ENCODE assay signal across 9 cellular contexts in genomic region chr7:100016209-100016901, GRCh38. TPM values are rescaled to one million over a fixed set of nuclear protein-coding genes. Genes with fewer than 3 reads are reported as not detected.
DNase-seq lines count a peak whose midpoint lies in the region; ATAC-seq and TF ChIP-seq lines count a peak whose summit lies in the region.
"Had no signal": no experiment of that assay in that cellular context is flagged by ENCODE, and none has a peak within 500 bp of the region (broad histone marks: within the 10 kb centered on the region; RNA-seq: fewer than 3 reads in every experiment).

No MANE protein-coding gene starts in this region.

- H3K9ac ChIP-seq in PC-3 (ENCODE audit: low read length) (peak overlapping the region; percentile 97), endodermal cell (ENCODE audit: extremely low read depth, low read length, poor library complexity, severe bottlenecking) (peak overlapping the region; percentile 95), muscle layer of colon (ENCODE audit: low read length) (peak overlapping the region; percentile 99)

- H3K27ac Mint-ChIP-seq in endodermal cell: peak overlapping the region; percentile 97

- H3K36me3 Mint-ChIP-seq in endodermal cell (ENCODE audit: low read depth): peaks cover 17% of the 10 kb centered on the region

- peaks cover 61% of the 10 kb centered on the region for H3K79me2 ChIP-seq in PC-3 (ENCODE audit: low read length)

- no peaks in the 10 kb centered on the region for H3K9me2 ChIP-seq in PC-3 (replicated peaks; ENCODE audit: low read length)

- H3K4me2 ChIP-seq in PC-3 (ENCODE audit: low read length): peak overlapping the region; percentile 98

- no peaks in the 10 kb centered on the region for H3F3A ChIP-seq in PC-3 (ENCODE audit: low read length, unreplicated experiment)

- 61 to 96% methylated on average over 4 to 11 of the region's 12 CpGs for whole genome bisulfite sequencing in endodermal cell (ENCODE audit: insufficient coverage in 1 of 2, insufficient read length in 1 of 2), 2 experiments

- H2AFZ ChIP-seq in PC-3 (ENCODE audit: low read length): peak overlapping the region; percentile 67; the same call in 1 of the 2 replicates

- peak; percentile 27 for ATAC-seq in PC-3
- ATAC-seq in GM18511 (IDR thresholded peaks at IDR 0.05; ENCODE audit: unreplicated experiment): no peak
- no peak for ATAC-seq in HG03571 (IDR thresholded peaks at IDR 0.05; ENCODE audit: unreplicated experiment)

- H3K27me3 Mint-ChIP-seq in endodermal cell (ENCODE audit: insufficient read depth): no peaks in the 10 kb centered on the region

- peak overlapping the region; percentile 97 for H3K4me3 ChIP-seq in PC-3 (ENCODE audit: low read length)
- peak overlapping the region; percentile 99 for H3K4me3 ChIP-seq in endodermal cell (ENCODE audit: low read length)
- H3K4me3 ChIP-seq in muscle layer of colon (ENCODE audit: low read depth in 1 of 2, low read length in 2 of 2): peak overlapping the region; percentile 62 to 92

- no peaks in the 10 kb centered on the region for H3K27me3 ChIP-seq in PC-3 (ENCODE audit: low read length)
- H3K27me3 ChIP-seq in endodermal cell (ENCODE audit: control insufficient read depth, insufficient read depth, low read length, poor library complexity, severe bottlenecking): no peaks in the 10 kb centered on the region
- H3K27me3 ChIP-seq in muscle layer of colon (ENCODE audit: control insufficient read depth in 1 of 2, insufficient read depth in 2 of 2, low read length in 2 of 2): no peaks in the 10 kb centered on the region

- peak; percentile 39 for DNase-seq in Daoy (ENCODE audit: low read depth)
- DNase-seq in PC-3: no peak
- DNase-seq in endodermal cell: no peak
- no peak for DNase-seq in NCI-H1105 (lab: John Stamatoyannopoulos, UW)
- DNase-seq in NCI-H1436 (lab: John Stamatoyannopoulos, UW): no peak

- H3K4me3 Mint-ChIP-seq in endodermal cell: peak overlapping the region; percentile 93

- intact Hi-C loops in PC-3 (cut with micrococcal nuclease): no loop called here

- TF ChIP-seq CTCF in PC-3 (conservative IDR thresholded peaks at IDR 0.05; ENCODE audit: low read depth, low read length) (no peak), endodermal cell (conservative IDR thresholded peaks at IDR 0.05) (no peak)

- TSS peak; percentile 62 for BruUV-seq in PC-3 (replicated peaks; lab: Mats Ljungman, UMichigan)

- peaks cover 16% of the 10 kb centered on the region for H3K4me1 Mint-ChIP-seq in endodermal cell

- peak overlapping the region; percentile 41 for H3K27ac ChIP-seq in PC-3 (ENCODE audit: low read length)
- H3K27ac ChIP-seq in endodermal cell (ENCODE audit: low read depth, low read length): peak overlapping the region; percentile 93
- H3K27ac ChIP-seq in muscle layer of colon (ENCODE audit: low read depth, low read length): peak overlapping the region; percentile 90

- H3K9me3 Mint-ChIP-seq in endodermal cell: no peaks in the 10 kb centered on the region

- H4K20me1 ChIP-seq in PC-3 (ENCODE audit: low read length): peaks cover 14% of the 10 kb centered on the region

- no peaks in the 10 kb centered on the region for H3K9me3 ChIP-seq in PC-3 (ENCODE audit: low read length)
- H3K9me3 ChIP-seq in endodermal cell (ENCODE audit: control insufficient read depth, low read length): no peaks in the 10 kb centered on the region
- no peaks in the 10 kb centered on the region for H3K9me3 ChIP-seq in muscle layer of colon (ENCODE audit: low read length)

- peaks cover 25% of the 10 kb centered on the region for H3K4me1 ChIP-seq in PC-3 (ENCODE audit: insufficient read depth, low read length)
- no peaks in the 10 kb centered on the region for H3K4me1 ChIP-seq in endodermal cell (ENCODE audit: control insufficient read depth, insufficient read depth, low read length)
- peaks cover 34% of the 10 kb centered on the region for H3K4me1 ChIP-seq in muscle layer of colon (ENCODE audit: insufficient read depth, low read length)

- H3K36me3 ChIP-seq in PC-3 (ENCODE audit: low read depth, low read length) (peaks cover 3% of the 10 kb centered on the region; the same call in 1 of the 2 replicates), endodermal cell (ENCODE audit: control insufficient read depth, insufficient read depth, low read length) (peaks cover 13% of the 10 kb centered on the region), muscle layer of colon (ENCODE audit: insufficient read depth, low read length) (peaks cover 5% of the 10 kb centered on the region)

- CTCF ChIA-PET in PC-3 (lab: Charles Lee): interaction anchor here (0.7 kb wide), 1 partner anchor 135 kb away, joined by 3 read pairs; no protein-coding TSS in a partner anchor

- POLR2A ChIA-PET in PC-3 (lab: Charles Lee; ENCODE audit: unreplicated experiment): no interaction called here

RNA-seq across cellular contexts. Expression of gene ZKSCAN1, which starts 1.0 kb away (rescaled TPM):
- 13.9 and 14.2 TPM in 2 replicates for total RNA-seq in Daoy (2014; rRNA removed; shearing (Covaris generic))
- total RNA-seq in PC-3 (2014; rRNA removed) (13.6 and 13.9 TPM in 2 replicates), endodermal cell (10 to 100 TPM; 57.1 to 68.0 TPM)
- 43.6 TPM for polyA plus RNA-seq in endodermal cell (2013, experiment 1 of 2)
- 42.6 TPM for polyA plus RNA-seq in endodermal cell (2013, experiment 2 of 2)

RNA-seq across cellular contexts. Expression of gene ZSCAN21, which starts 33.2 kb away (rescaled TPM):
- total RNA-seq in Daoy (2014; rRNA removed; shearing (Covaris generic)): 14.1 and 20.3 TPM in 2 replicates
- 4.7 and 7.3 TPM in 2 replicates for total RNA-seq in PC-3 (2014; rRNA removed)
- 10 to 100 TPM; 22.7 to 25.1 TPM for total RNA-seq in endodermal cell
- polyA plus RNA-seq in endodermal cell (2013, experiment 1 of 2): 18.8 TPM
- polyA plus RNA-seq in endodermal cell (2013, experiment 2 of 2): 16.1 TPM

RNA-seq across cellular contexts. Expression of gene AZGP1, which starts 40.5 kb away (rescaled TPM):
- total RNA-seq in Daoy (2014; rRNA removed; shearing (Covaris generic)): 0.29 and 0.74 TPM in 2 replicates
- total RNA-seq in PC-3 (2014; rRNA removed) (0.18 TPM in 1 of 2 replicates, not detected in the other), endodermal cell (not detected)
- polyA plus RNA-seq in endodermal cell (2013, experiment 1 of 2): 0.39 TPM
- not detected for polyA plus RNA-seq in endodermal cell (2013, experiment 2 of 2)
- total RNA-seq: T-helper 1 cell treated with Interleukin-12 subunit alpha and Interleukin-12 subunit beta and Interleukin-4 antibody, amounts not matched to agents 30 ng/mL and 1 ng/mL, for 36 hours had no signal

Comparison
In these comparisons a context has a peak if more than half of its experiments do, and no peak if none do; other contexts are left out.
1. H3K27ac ChIP-seq: peak in every context shown above with its lines; median percentile 93 in endodermal cell; 90 in muscle layer of colon; 41 in PC-3.